In the genomic region with DNA sequence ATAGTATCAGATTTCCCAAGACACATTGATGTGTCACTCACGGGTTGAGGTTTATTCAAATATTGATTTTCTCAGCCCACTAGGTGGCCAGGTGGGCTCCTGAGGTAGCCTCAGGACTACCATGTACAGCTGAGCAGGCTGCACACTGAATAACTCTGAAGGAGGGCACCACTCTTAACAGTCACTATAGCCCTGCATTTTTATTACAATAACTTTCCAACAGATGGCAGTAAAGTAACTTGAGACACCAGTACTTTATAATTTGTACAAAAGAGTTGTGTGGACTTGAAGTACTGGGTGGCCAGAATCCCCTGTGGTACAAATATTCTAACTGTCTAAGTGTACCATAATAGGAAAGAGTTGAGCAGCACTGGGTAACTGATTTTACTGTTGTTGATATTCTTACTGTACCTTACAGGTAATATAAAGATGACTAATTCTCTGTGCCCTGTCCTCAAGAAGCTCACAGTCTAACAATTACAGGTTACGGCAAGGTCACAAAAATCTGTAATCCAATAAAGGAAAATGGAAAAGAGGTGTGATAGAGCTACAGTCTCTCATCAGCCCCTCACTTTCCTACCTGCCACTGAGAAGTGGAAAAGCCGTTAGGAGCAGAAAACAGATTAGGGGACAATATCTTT, we compare ENCODE assay signal across 8 cellular contexts.
A peak's percentile ranks its signal among the peaks of the same experiment; 100 is the strongest.
DNase-seq lines count a peak whose midpoint lies in the region; ATAC-seq, FAIRE-seq and TF ChIP-seq lines count a peak whose summit lies in the region.

No MANE protein-coding gene starts in this region.

- DNase-seq in AG09319 (ENCODE audit: extremely low read depth, low read depth) (no peak), NCI-H524 (lab: John Stamatoyannopoulos, UW) (peak; percentile 65 to 90), bronchial epithelial cell (ENCODE audit: low read depth) (peak; percentile 55), medulla oblongata (ENCODE audit: extremely low spot score) (peak; percentile 40)
- no peak for DNase-seq in stimulated activated CD4-positive, alpha-beta T cell treated with anti-CD3 and anti-CD28 coated beads, Interleukin-2, amount 100 ng/mL, for 48 hours

- H3K27me3 ChIP-seq in bronchial epithelial cell (ENCODE audit: control insufficient read depth, insufficient read depth, low read length): no peaks in the 10 kb centered on the region

- FAIRE-seq in bronchial epithelial cell (lab: Jason Lieb, UNC): no peak

- TF ChIP-seq CTCF in AG09319 (IDR thresholded peaks at IDR 0.05; ENCODE audit: low read depth, low read length) (peak; percentile 34), GM12874 (IDR thresholded peaks at IDR 0.05; ENCODE audit: insufficient read depth, low read depth, low read length) (peak; percentile 30; the same call in 1 of the 2 replicates), bronchial epithelial cell (IDR thresholded peaks at IDR 0.05; ENCODE audit: insufficient read depth, low read length, severe bottlenecking) (peak; percentile 29)

- no peak overlapping the region for H3K4me3 ChIP-seq in bronchial epithelial cell (ENCODE audit: low read depth, low read length)

- ATAC-seq in GM19467 (IDR thresholded peaks at IDR 0.05; ENCODE audit: unreplicated experiment): no peak
- ATAC-seq in HG03520 (IDR thresholded peaks at IDR 0.05; ENCODE audit: unreplicated experiment): no peak

- no peaks in the 10 kb centered on the region for H3K36me3 ChIP-seq in bronchial epithelial cell (ENCODE audit: control insufficient read depth, insufficient read depth, low read length)

Comparison
In these comparisons a context has a peak if more than half of its experiments do, and no peak if none do; other contexts are left out.
1. DNase-seq: peak in NCI-H524 (2 of 2), bronchial epithelial cell (single experiment) and medulla oblongata (single experiment); none in AG09319 (single experiment) and stimulated activated CD4-positive, alpha-beta T cell treated with anti-CD3 and anti-CD28 coated beads, Interleukin-2, amount 100 ng/mL, for 48 hours (0 of 2).
2. Peak in every context shown above with its lines, with median percentiles within 50 percentile points of each other: CTCF ChIP-seq.